In the genomic region with DNA sequence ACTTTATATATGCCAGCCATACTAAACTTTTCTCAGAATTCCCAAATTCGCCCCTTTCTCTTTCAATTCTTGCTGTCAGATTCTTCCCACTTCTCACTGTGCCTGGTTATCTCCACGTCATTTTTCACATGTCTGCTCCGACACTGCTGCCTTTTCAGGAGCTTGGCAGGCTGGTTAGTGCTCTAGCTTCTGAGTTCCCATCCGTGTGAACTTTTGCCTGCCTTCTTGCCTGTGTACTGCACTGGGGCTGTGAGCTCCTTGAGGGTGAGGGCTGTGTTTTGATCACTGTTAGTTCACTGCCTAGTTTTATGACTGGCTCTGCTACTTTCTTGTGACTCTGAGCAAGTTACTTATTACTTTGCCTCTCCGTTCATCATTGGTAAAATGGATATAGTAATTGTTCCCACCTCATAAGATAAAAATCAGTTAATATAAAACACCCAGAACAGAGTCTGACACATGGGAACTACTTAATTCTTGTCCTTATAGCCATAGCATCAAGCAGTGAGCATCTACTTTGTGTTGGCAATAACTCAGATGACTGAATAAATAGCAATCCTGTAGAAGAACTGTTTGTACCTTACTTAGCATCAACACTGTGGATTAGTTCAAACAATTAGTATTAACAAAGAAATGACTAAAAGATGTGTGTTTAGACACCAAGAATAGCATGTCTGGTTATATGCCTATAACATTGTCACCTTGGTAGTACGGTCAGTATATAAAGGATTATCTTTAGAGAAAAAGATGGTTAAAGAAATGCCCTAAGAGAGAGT, we compare ENCODE assay signal across 9 cellular contexts. TPM values are rescaled to one million over a fixed set of nuclear protein-coding genes. Genes with fewer than 3 reads are reported as not detected.
A peak's percentile ranks its signal among the peaks of the same experiment; 100 is the strongest.
DNase-seq lines count a peak whose midpoint lies in the region; ATAC-seq and TF ChIP-seq lines count a peak whose summit lies in the region.
"Had no signal": no experiment of that assay in that cellular context is flagged by ENCODE, and none has a peak within 500 bp of the region (broad histone marks: within the 10 kb centered on the region; RNA-seq: fewer than 3 reads in every experiment).

No MANE protein-coding gene starts in this region.

- H3K9me3 Mint-ChIP-seq in activated T-cell treated with anti-CD3 and anti-CD28 coated beads, Interleukin-2, amount 50 U/mL, for 72 hours, result no peaks in the 10 kb centered on the region

- no peak overlapping the region for H3K4me3 ChIP-seq in lung
- peak overlapping the region in 1 of 4 donors; percentile 7 for H3K4me3 ChIP-seq in upper lobe of left lung
- no peak overlapping the region for H3K4me3 ChIP-seq in H7 (ENCODE audit: insufficient read depth, low read depth, low read length)

- no peaks in the 10 kb centered on the region for H3K9me3 ChIP-seq in lung (ENCODE audit: control insufficient read depth in 2 of 2, insufficient read depth in 1 of 2, low read length in 1 of 2)
- no peaks in the 10 kb centered on the region for H3K9me3 ChIP-seq in upper lobe of left lung

- in situ Hi-C loops in GM13976 (cut with MboI; ENCODE audit: low sequenced_read_pairs, unreplicated experiment), result no loop called here

- H3K4me3 Mint-ChIP-seq in activated T-cell treated with anti-CD3 and anti-CD28 coated beads, Interleukin-2, amount 50 U/mL, for 72 hours, result peak overlapping the region; percentile 62 to 73

- no peaks in the 10 kb centered on the region for H3K27me3 Mint-ChIP-seq in activated T-cell treated with anti-CD3 and anti-CD28 coated beads, Interleukin-2, amount 50 U/mL, for 72 hours (ENCODE audit: low read depth)

- H3K27me3 ChIP-seq in lung (ENCODE audit: control insufficient read depth, insufficient read depth) (no peaks in the 10 kb centered on the region), upper lobe of left lung (no peaks in the 10 kb centered on the region), H7 (ENCODE audit: control insufficient read depth, insufficient read depth, low read length) (no peaks in the 10 kb centered on the region)

- WGBS in lung, 2 donors, result 78 to 85% methylated on average over 6 of the region's 6 CpGs
- WGBS in upper lobe of left lung, 2 donors, result 88 to 89% methylated on average over 6 of the region's 6 CpGs

- H3K36me3 ChIP-seq in lung (ENCODE audit: control insufficient read depth in 2 of 2, insufficient read depth in 2 of 2, low read length in 2 of 2) (peaks cover 18 to 19% of the 10 kb centered on the region in 2 donors), upper lobe of left lung (peaks cover 25 to 79% (median 52%) of the 10 kb centered on the region in 4 donors), H7 (replicated peaks; ENCODE audit: control insufficient read depth, insufficient read depth, low read length) (peaks cover 18% of the 10 kb centered on the region)

- ATAC-seq in activated T-cell treated with anti-CD3 and anti-CD28 coated beads, Interleukin-2, amount 50 U/mL, for 72 hours (replicated peaks in 1 of 2), result peak; percentile 24 to 39
- ATAC-seq in lung (ENCODE audit: insufficient read depth, low FRiP score), result no peak
- ATAC-seq in upper lobe of left lung (ENCODE audit: low FRiP score in 2 of 2), result no peak

- H3K4me1 ChIP-seq in lung (ENCODE audit: control insufficient read depth in 2 of 2, insufficient read depth in 2 of 2, low read length in 2 of 2), result peaks cover 4 to 36% of the 10 kb centered on the region in 2 donors
- H3K4me1 ChIP-seq in upper lobe of left lung, result peaks cover 50 to 65% (median 56%) of the 10 kb centered on the region in 4 donors

- no peak for TF ChIP-seq CTCF in lung (IDR thresholded peaks at IDR 0.05; ENCODE audit: control extremely low read depth, extremely low read depth)
- TF ChIP-seq CTCF in upper lobe of left lung (IDR thresholded peaks at IDR 0.05), result no peak
- TF ChIP-seq CTCF in GM13976 (IDR thresholded peaks at IDR 0.05; ENCODE audit: borderline replicate concordance, control extremely low read depth, extremely low read depth, insufficient read depth, missing control alignments), result no peak

- peaks cover 12 to 48% of the 10 kb centered on the region in 2 donors for H3K36me3 Mint-ChIP-seq in activated T-cell treated with anti-CD3 and anti-CD28 coated beads, Interleukin-2, amount 50 U/mL, for 72 hours (ENCODE audit: insufficient read depth in 2 of 2)

- TF ChIP-seq POLR2A in upper lobe of left lung (IDR thresholded peaks at IDR 0.05), result no peak

- TF ChIP-seq EP300 in upper lobe of left lung (IDR thresholded peaks at IDR 0.05), result peak in 2 of 4 donors; percentile 7 to 31

- H3K27ac ChIP-seq in lung (ENCODE audit: low read depth in 1 of 2, low read length in 1 of 2) (peak overlapping the region; percentile 80 to 82), upper lobe of left lung (peak overlapping the region; percentile 16 to 73 (median 66))

- no peak for DNase-seq in activated T-cell treated with anti-CD3 and anti-CD28 coated beads, Interleukin-2, amount 50 U/mL, for 72 hours
- no peak for DNase-seq in activated T-cell treated with anti-CD3 and anti-CD28 coated beads, Interleukin-2, amount 50 U/mL, for 48 hours
- peak; percentile 10 for DNase-seq in cerebellar cortex (ENCODE audit: low spot score)
- DNase-seq in lung (ENCODE audit: low spot score), result no peak
- DNase-seq in upper lobe of left lung, result no peak
- no peak for DNase-seq in H7
- DNase-seq in D341Med (ENCODE audit: low spot score), result no peak
- DNase-seq in GM13976 (ENCODE audit: low spot score), result no peak

- peak overlapping the region; percentile 84 for H3K27ac Mint-ChIP-seq in activated T-cell treated with anti-CD3 and anti-CD28 coated beads, Interleukin-2, amount 50 U/mL, for 72 hours

- peaks cover 94% of the 10 kb centered on the region for H3K4me1 Mint-ChIP-seq in activated T-cell treated with anti-CD3 and anti-CD28 coated beads, Interleukin-2, amount 50 U/mL, for 72 hours (ENCODE audit: low read depth)

RNA-seq across cellular contexts. Expression of gene GSTO1, which starts 5.5 kb away (rescaled TPM):
- 100 to 1,000 TPM; 113 to 117 TPM for total RNA-seq in activated T-cell treated with anti-CD3 and anti-CD28 coated beads, Interleukin-2, amount 50 U/mL, for 72 hours
- 100 to 1,000 TPM in 1 of 2 donors, 10 to 100 TPM in 1; 47.2 to 130 TPM for total RNA-seq in lung
- 100 to 1,000 TPM; 205 to 244 TPM for polyA plus RNA-seq in lung
- total RNA-seq in upper lobe of left lung, result 100 to 1,000 TPM in 3 of 6 donors, 10 to 100 TPM in 3; 30.4 to 147 (median 102) TPM
- total RNA-seq in H7 (2014; rRNA removed; shearing (Covaris generic)), result 130 and 155 TPM in 2 replicates

RNA-seq across cellular contexts. Expression of gene GSTO2, which starts 8.8 kb away (rescaled TPM):
- total RNA-seq in activated T-cell treated with anti-CD3 and anti-CD28 coated beads, Interleukin-2, amount 50 U/mL, for 72 hours, result 1 to 10 TPM; 6.8 to 9.5 TPM
- 10 to 100 TPM; 10.6 to 13.5 TPM for total RNA-seq in lung
- 10 to 100 TPM in 1 of 2 donors, 1 to 10 TPM in 1; 6.6 to 25.9 TPM for polyA plus RNA-seq in lung
- 10 to 100 TPM in 1 of 6 donors, 1 to 10 TPM in 5; 2.8 to 11.2 (median 7.8) TPM for total RNA-seq in upper lobe of left lung
- total RNA-seq in H7 (2014; rRNA removed; shearing (Covaris generic)), result 15.2 and 20.6 TPM in 2 replicates

RNA-seq across cellular contexts. Expression of gene CFAP43, which starts 28.0 kb away (rescaled TPM):
- under 1 TPM; 0.21 to 0.31 TPM for total RNA-seq in activated T-cell treated with anti-CD3 and anti-CD28 coated beads, Interleukin-2, amount 50 U/mL, for 72 hours
- 10 to 100 TPM; 30.0 to 71.6 TPM for total RNA-seq in lung
- 10 to 100 TPM in 1 of 2 donors, 1 to 10 TPM in 1; 8.4 to 10.1 TPM for polyA plus RNA-seq in lung
- total RNA-seq in upper lobe of left lung, result 100 to 1,000 TPM in 1 of 6 donors, 10 to 100 TPM in 2, 1 to 10 TPM in 2, under 1 TPM in 1; 0.69 to 121 (median 10.0) TPM
- total RNA-seq in H7 (2014; rRNA removed; shearing (Covaris generic)), result 0.21 and 0.30 TPM in 2 replicates
- total RNA-seq: activated CD8-positive, alpha-beta memory T cell treated with anti-CD3 and anti-CD28 coated beads for 36 hours had no signal

Comparison
In these comparisons a context has a peak if more than half of its experiments do, and no peak if none do; other contexts are left out.
1. ATAC-seq: peak in activated T-cell treated with anti-CD3 and anti-CD28 coated beads, Interleukin-2, amount 50 U/mL, for 72 hours (2 of 2); none in lung (single experiment) and upper lobe of left lung (0 of 2).